ENCODE assay signal across 9 cellular contexts in the genomic region with DNA sequence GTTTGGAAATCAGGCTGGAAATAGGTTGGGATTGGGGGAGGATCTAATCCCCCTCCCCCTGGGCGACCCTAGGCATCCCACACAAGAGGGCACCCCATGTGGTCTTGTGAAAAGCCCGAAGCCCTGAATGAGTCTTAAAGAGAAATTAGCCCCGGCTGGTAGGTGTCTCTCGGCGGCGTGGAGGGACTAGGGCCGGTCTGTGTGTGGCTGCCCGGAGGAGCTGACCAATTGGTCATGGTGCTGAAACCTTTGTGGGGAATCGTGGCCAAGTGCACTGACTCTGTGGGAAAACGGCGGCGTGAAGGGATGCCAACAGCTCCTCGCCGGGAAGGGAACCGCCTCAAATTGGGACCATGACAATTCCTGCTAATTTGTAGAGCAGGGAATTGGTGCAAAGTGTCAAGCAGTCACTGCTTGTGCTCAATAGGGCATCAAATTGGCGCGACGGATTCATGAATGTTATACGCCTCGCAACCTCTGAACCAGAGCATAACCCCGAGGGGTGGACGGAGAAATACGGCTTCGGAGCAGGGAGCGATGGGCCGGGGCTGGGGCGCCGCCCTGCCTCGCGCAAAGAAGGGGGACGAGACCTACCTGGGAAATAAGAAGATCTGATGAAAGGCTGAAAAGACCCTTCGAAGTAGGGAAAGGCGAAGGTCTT. TPM values are rescaled to one million over a fixed set of nuclear protein-coding genes. Genes with fewer than 3 reads are reported as not detected.
DNase-seq lines count a peak whose midpoint lies in the region; ATAC-seq, FAIRE-seq and TF ChIP-seq lines count a peak whose summit lies in the region.
"Had no signal": no experiment of that assay in that cellular context is flagged by ENCODE, and none has a peak within 500 bp of the region (broad histone marks: within the 10 kb centered on the region; RNA-seq: fewer than 3 reads in every experiment).

No MANE protein-coding gene starts in this region.

- 5 to 7% methylated on average over 33 of the region's 33 CpGs for WGBS in pancreas, 2 donors

- intact Hi-C loops in pancreas (cut with DNase I) = no loop called here

- H3K4me3 ChIP-seq in HAP-1 (no peak overlapping the region), pancreas (no peak overlapping the region)

- POLR2A ChIA-PET in T-cell (lab: Charles Lee) = no interaction called here

- peaks cover 43 to 48% (median 45%) of the 10 kb centered on the region in 3 donors for H3K4me1 Mint-ChIP-seq in T-cell

- no peak overlapping the region for H3K27ac ChIP-seq in foreskin keratinocyte
- H3K27ac ChIP-seq in pancreas = no peak overlapping the region

- H3K36me3 ChIP-seq in HAP-1 (replicated peaks) = no peaks in the 10 kb centered on the region
- H3K36me3 ChIP-seq in pancreas = no peaks in the 10 kb centered on the region

- H3K4me1 ChIP-seq in HAP-1 (no peaks in the 10 kb centered on the region), foreskin keratinocyte (peaks cover 4% of the 10 kb centered on the region), pancreas (peaks cover 0 to 4% (median 4%) of the 10 kb centered on the region in 3 donors)

- peaks cover 60 to 68% of the 10 kb centered on the region in 2 donors for H3K27me3 Mint-ChIP-seq in T-cell

- in situ Hi-C loops in HAP-1 (cut with MboI; ENCODE audit: low sequenced_read_pairs) = no loop called here

- CTCF ChIA-PET in T-cell (lab: Charles Lee) = no interaction called here

- ATAC-seq in T-cell (replicated peaks in 1 of 4) = no peak
- peak; percentile 66 for ATAC-seq in foreskin keratinocyte
- ATAC-seq in pancreas = peak; percentile 84 to 95 (median 90)
- no peak for ATAC-seq in HG02981 (IDR thresholded peaks at IDR 0.05; ENCODE audit: unreplicated experiment)

- TF ChIP-seq CTCF in foreskin keratinocyte (conservative IDR thresholded peaks at IDR 0.05) (no peak), pancreas (IDR thresholded peaks at IDR 0.05) (no peak)

- H3K9me3 Mint-ChIP-seq in T-cell = peaks cover 0 to 13% (median 3%) of the 10 kb centered on the region in 3 donors

- H3K9me3 ChIP-seq in HAP-1 = no peaks in the 10 kb centered on the region
- no peaks in the 10 kb centered on the region for H3K9me3 ChIP-seq in pancreas

- peaks cover 78% of the 10 kb centered on the region for H3K27me3 ChIP-seq in HAP-1 (ENCODE audit: low read depth)
- peaks cover 100% of the 10 kb centered on the region for H3K27me3 ChIP-seq in foreskin keratinocyte
- peaks cover 18 to 74% (median 26%) of the 10 kb centered on the region in 4 donors for H3K27me3 ChIP-seq in pancreas

- peak overlapping the region in 1 of 2 donors; percentile 32 for H3K27ac Mint-ChIP-seq in T-cell

- DNase-seq in HAP-1 (ENCODE audit: low spot score in 2 of 2) (peak; percentile 25 to 80), T-cell (no peak), foreskin keratinocyte (peak; percentile 15 to 30), pancreas (peak; percentile 51 to 85 (median 68)), RCC 7860 (ENCODE audit: low spot score) (no peak)
- DNase-seq in activated CD4-positive, CD25-positive, alpha-beta regulatory T cell (lab: John Stamatoyannopoulos, UW) = no peak
- DNase-seq in activated CD4-positive, CD25-positive, alpha-beta regulatory T cell treated with anti-CD3 and anti-CD28 coated beads, Interleukin-2, amount 50 U/mL, for 72 hours = no peak

- no peak for FAIRE-seq in pancreas (lab: Jason Lieb, UNC)
- FAIRE-seq in RCC 7860 (lab: Jason Lieb, UNC) = no peak
- FAIRE-seq: islet of Langerhans had no signal

- H3K36me3 Mint-ChIP-seq in T-cell = peaks cover 4% of the 10 kb centered on the region

- H3K4me3 Mint-ChIP-seq in T-cell = peak overlapping the region in 2 of 3 donors; percentile 21 to 24

RNA-seq across cellular contexts. Expression of gene DBX1, which starts 1.5 kb away (rescaled TPM):
- total RNA-seq in T-cell (not detected), foreskin keratinocyte (not detected in 2 replicates), pancreas (not detected)
- polyA plus RNA-seq in foreskin keratinocyte (not detected in 2 replicates), pancreas (not detected)

Comparison
In these comparisons a context has a peak if more than half of its experiments do, and no peak if none do; other contexts are left out.
1. DNase-seq: peak in HAP-1 (2 of 2), foreskin keratinocyte (2 of 2) and pancreas (6 of 6); none in T-cell (0 of 34), activated CD4-positive, CD25-positive, alpha-beta regulatory T cell (0 of 4), RCC 7860 (single experiment) and activated CD4-positive, CD25-positive, alpha-beta regulatory T cell treated with anti-CD3 and anti-CD28 coated beads, Interleukin-2, amount 50 U/mL, for 72 hours (single experiment).
2. ATAC-seq: peak in foreskin keratinocyte (single experiment) and pancreas (4 of 4); none in T-cell (0 of 4) and HG02981 (single experiment).